ENCODE assay signal across 8 cellular contexts in genomic region chr6:117602899-117603588, GRCh38. TPM values are rescaled to one million over a fixed set of nuclear protein-coding genes. Genes with fewer than 3 reads are reported as not detected.
DNase-seq lines count a peak whose midpoint lies in the region; ATAC-seq and TF ChIP-seq lines count a peak whose summit lies in the region.

No MANE protein-coding gene starts in this region.

- H3K27me3 ChIP-seq in adipocyte (replicated peaks; ENCODE audit: control insufficient read depth, insufficient read depth, low read length) (no peaks in the 10 kb centered on the region), left lung (no peaks in the 10 kb centered on the region), thyroid gland (no peaks in the 10 kb centered on the region)

- H3K36me3 ChIP-seq in adipocyte (ENCODE audit: control insufficient read depth, insufficient read depth, low read length, severe bottlenecking) (no peaks in the 10 kb centered on the region), left lung (no peaks in the 10 kb centered on the region), thyroid gland (no peaks in the 10 kb centered on the region)

- DNase-seq in activated T-cell treated with anti-CD3 and anti-CD28 coated beads, Interleukin-2, amount 50 U/mL, for 24 hours, result no peak
- no peak for DNase-seq in activated T-cell treated with anti-CD3 and anti-CD28 coated beads, Interleukin-2, amount 50 U/mL, for 48 hours
- no peak for DNase-seq in adipocyte (ENCODE audit: low read depth)
- no peak for DNase-seq in left lung
- no peak for DNase-seq in thyroid gland
- DNase-seq in GDM1 (lab: John Stamatoyannopoulos, UW), result no peak

- ATAC-seq in left lung (no peak), HG02571 (IDR thresholded peaks at IDR 0.05; ENCODE audit: unreplicated experiment) (no peak), HG03378 (IDR thresholded peaks at IDR 0.05; ENCODE audit: unreplicated experiment) (no peak)

- TF ChIP-seq POLR2A in thyroid gland (IDR thresholded peaks at IDR 0.05), result no peak

- intact Hi-C loops in left lung (cut with DNase I), result no loop called here
- intact Hi-C loops in thyroid gland (cut with DNase I), result loop anchor here (10.0 kb wide), 1 partner anchor 258 kb away; no protein-coding TSS in a partner anchor

- TF ChIP-seq CTCF in left lung (IDR thresholded peaks at IDR 0.05) (no peak), thyroid gland (IDR thresholded peaks at IDR 0.05) (no peak)

- H3K27ac Mint-ChIP-seq in activated T-cell treated with anti-CD3 and anti-CD28 coated beads, Interleukin-2, amount 50 U/mL, for 24 hours, result peak overlapping the region; percentile 98

- H3K9me3 ChIP-seq in adipocyte (ENCODE audit: control insufficient read depth, low read length) (no peaks in the 10 kb centered on the region), left lung (no peaks in the 10 kb centered on the region), thyroid gland (no peaks in the 10 kb centered on the region)

- no peaks in the 10 kb centered on the region for H3K9me3 Mint-ChIP-seq in activated T-cell treated with anti-CD3 and anti-CD28 coated beads, Interleukin-2, amount 50 U/mL, for 24 hours

- peaks cover 29% of the 10 kb centered on the region for H3K4me1 ChIP-seq in adipocyte (ENCODE audit: control insufficient read depth, insufficient read depth, low read length)
- H3K4me1 ChIP-seq in left lung, result peaks cover 19 to 36% of the 10 kb centered on the region in 2 donors
- peaks cover 9 to 18% of the 10 kb centered on the region in 2 donors for H3K4me1 ChIP-seq in thyroid gland

- peaks cover 4% of the 10 kb centered on the region for H3K27me3 Mint-ChIP-seq in activated T-cell treated with anti-CD3 and anti-CD28 coated beads, Interleukin-2, amount 50 U/mL, for 24 hours

- H3K9ac ChIP-seq in adipocyte (ENCODE audit: low read length), result peak overlapping the region; percentile 88

- H3K27ac ChIP-seq in left lung (peak overlapping the region; percentile 94), thyroid gland (peak overlapping the region; percentile 82 to 94 (median 90))

- H3K36me3 Mint-ChIP-seq in activated T-cell treated with anti-CD3 and anti-CD28 coated beads, Interleukin-2, amount 50 U/mL, for 24 hours (ENCODE audit: low read depth), result peaks cover 32% of the 10 kb centered on the region

- peak overlapping the region; percentile 99 for H3K4me3 Mint-ChIP-seq in activated T-cell treated with anti-CD3 and anti-CD28 coated beads, Interleukin-2, amount 50 U/mL, for 24 hours

- H3K4me1 Mint-ChIP-seq in activated T-cell treated with anti-CD3 and anti-CD28 coated beads, Interleukin-2, amount 50 U/mL, for 24 hours (ENCODE audit: low read depth), result peaks cover 36% of the 10 kb centered on the region

- H3K4me3 ChIP-seq in adipocyte (ENCODE audit: low read length) (peak overlapping the region; percentile 97), left lung (peak overlapping the region; percentile 96), thyroid gland (replicated peaks in 1 of 3) (peak overlapping the region; percentile 15 to 92 (median 49))

- 50 to 53% methylated on average over 12 of the region's 12 CpGs for WGBS in thyroid gland, 2 donors

RNA-seq across cellular contexts. Expression of gene GOPC, which starts 0.7 kb away (rescaled TPM):
- total RNA-seq in left lung (10 to 100 TPM; 19.1 to 32.1 TPM), thyroid gland (10 to 100 TPM; 37.9 to 49.5 (median 41.7) TPM)
